ENCODE assay signal across 1 cellular context in the genomic region with DNA sequence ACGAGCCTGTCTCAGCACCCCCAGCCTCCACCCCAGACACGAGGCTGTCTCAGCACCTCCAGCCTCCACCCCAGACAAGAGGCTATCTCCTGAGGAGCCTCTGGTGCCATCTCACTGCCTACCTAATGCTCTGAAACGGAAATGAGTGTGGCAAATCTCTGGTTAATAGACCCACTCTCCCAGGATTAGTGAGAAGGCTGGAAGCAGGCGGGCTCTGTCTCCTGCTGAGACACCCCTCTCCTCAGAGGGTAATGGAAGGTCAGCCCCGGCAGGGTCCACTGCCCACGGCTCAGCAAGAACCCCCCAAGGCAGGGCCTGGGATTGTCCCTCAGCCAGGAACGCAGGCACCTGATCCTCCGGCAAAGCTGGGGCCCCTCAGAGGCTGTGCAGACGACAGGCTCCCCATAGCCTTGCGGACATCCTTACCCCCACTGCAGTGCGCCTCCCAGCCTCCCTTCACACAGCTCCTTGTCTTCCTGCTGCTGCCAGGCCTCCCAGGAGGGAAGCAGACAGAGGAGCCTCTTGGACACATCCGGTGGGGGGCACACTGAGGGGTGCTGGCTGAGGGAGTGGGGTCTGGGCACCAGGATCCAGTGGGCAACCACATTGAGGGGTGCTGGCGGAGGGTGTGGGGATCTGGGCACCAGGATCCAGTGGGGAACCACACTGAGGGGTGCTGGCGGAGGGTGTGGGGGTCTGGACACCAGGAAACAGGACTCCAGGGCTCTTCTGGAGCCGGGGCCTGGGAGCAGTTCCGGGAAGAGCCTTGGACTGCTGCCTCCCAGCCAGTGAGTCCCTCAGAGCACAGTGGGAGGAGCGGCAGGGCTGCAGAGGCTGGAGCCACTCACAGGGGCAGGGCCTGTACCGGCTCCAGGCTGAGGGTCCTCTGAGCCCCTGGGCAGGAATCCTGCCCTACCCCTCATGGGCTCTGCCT.
TF ChIP-seq lines count a peak whose summit lies in the region.

No MANE protein-coding gene starts in this region.

TF ChIP-seq in K562, 482 proteins besides CTCF, POLR2A, EP300 and RAD21:
- TF ChIP-seq KDM5B (IDR thresholded peaks at IDR 0.05; ENCODE audit: insufficient replicate concordance, low read depth, low read length) = no peak
- TF ChIP-seq RBFOX2 (IDR thresholded peaks at IDR 0.05; ENCODE audit: low read depth, low read length) = peak; percentile 48; the same call in 1 of the 2 replicates
- peak; percentile 58 for TF ChIP-seq POLR2G (IDR thresholded peaks at IDR 0.05; ENCODE audit: low read depth, low read length)
- TF ChIP-seq SUPT5H (IDR thresholded peaks at IDR 0.05) = peak; percentile 22; the same call in 1 of the 2 replicates
